2 cellular contexts compared by ENCODE assay signal in genomic region chr17:67007266-67007665, GRCh38.
TF ChIP-seq lines count a peak whose summit lies in the region.

No MANE protein-coding gene starts in this region.

TF ChIP-seq in HepG2, 621 proteins besides CTCF, POLR2A, EP300 and RAD21 (continued from another document):
- TF ChIP-seq CREB1 (IDR thresholded peaks at IDR 0.05) (peak; percentile 55), CREB1 (CRISPR knock-in tag; IDR thresholded peaks at IDR 0.05) (no peak), ZNF7 (CRISPR knock-in tag; IDR thresholded peaks at IDR 0.05) (no peak), ZNF577 (CRISPR knock-in tag; IDR thresholded peaks at IDR 0.05; ENCODE audit: borderline replicate concordance, low read depth) (no peak), RARG (CRISPR knock-in tag; IDR thresholded peaks at IDR 0.05; ENCODE audit: low read depth) (no peak)
TF ChIP-seq in HepG2: peak in this region for 2.

TF ChIP-seq in HEK293, 187 proteins besides CTCF, POLR2A, EP300 and RAD21:
- TF ChIP-seq ATF2 (tag by site-specific recombination; IDR thresholded peaks at IDR 0.05; ENCODE audit: low read depth) = 0 out of 2 replicates have a peak, but pooled peaks have one; percentile 49
- TF ChIP-seq, protein P1, sequence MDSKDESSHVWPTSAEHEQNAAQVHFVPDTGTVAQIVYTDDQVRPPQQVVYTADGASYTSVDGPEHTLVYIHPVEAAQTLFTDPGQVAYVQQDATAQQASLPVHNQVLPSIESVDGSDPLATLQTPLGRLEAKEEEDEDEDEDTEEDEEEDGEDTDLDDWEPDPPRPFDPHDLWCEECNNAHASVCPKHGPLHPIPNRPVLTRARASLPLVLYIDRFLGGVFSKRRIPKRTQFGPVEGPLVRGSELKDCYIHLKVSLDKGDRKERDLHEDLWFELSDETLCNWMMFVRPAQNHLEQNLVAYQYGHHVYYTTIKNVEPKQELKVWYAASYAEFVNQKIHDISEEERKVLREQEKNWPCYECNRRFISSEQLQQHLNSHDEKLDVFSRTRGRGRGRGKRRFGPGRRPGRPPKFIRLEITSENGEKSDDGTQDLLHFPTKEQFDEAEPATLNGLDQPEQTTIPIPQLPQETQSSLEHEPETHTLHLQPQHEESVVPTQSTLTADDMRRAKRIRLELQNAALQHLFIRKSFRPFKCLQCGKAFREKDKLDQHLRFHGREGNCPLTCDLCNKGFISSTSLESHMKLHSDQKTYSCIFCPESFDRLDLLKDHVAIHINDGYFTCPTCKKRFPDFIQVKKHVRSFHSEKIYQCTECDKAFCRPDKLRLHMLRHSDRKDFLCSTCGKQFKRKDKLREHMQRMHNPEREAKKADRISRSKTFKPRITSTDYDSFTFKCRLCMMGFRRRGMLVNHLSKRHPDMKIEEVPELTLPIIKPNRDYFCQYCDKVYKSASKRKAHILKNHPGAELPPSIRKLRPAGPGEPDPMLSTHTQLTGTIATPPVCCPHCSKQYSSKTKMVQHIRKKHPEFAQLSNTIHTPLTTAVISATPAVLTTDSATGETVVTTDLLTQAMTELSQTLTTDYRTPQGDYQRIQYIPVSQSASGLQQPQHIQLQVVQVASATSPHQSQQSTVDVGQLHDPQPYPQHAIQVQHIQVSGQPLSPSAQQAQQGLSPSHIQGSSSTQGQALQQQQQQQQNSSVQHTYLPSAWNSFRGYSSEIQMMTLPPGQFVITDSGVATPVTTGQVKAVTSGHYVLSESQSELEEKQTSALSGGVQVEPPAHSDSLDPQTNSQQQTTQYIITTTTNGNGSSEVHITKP (tag by site-specific recombination; IDR thresholded peaks at IDR 0.05) = no peak
